19 cellular contexts compared by ENCODE assay signal in the genomic region with DNA sequence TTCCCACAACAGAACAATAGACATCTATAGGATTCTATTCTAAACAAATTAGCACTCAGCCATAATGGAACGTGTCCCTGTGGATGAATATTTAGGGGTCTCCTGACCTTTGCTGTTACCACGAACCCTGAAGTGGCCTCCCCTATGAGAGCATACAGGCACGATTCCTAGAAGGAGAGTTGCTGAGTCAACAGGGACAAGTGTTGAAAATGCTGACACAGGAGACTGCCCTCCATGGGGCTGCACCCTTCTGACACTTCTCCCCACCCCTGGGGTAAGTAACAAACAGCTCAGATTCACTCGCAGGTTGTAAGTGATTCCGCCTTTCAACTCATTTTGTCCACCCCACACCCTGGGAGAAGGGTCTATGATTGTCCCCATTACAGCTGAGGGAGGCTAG. TPM values are rescaled to one million over a fixed set of nuclear protein-coding genes. Genes with fewer than 3 reads are reported as not detected.
DNase-seq lines count a peak whose midpoint lies in the region; ATAC-seq, FAIRE-seq and TF ChIP-seq lines count a peak whose summit lies in the region.
"Had no signal": no experiment of that assay in that cellular context is flagged by ENCODE, and none has a peak within 500 bp of the region (broad histone marks: within the 10 kb centered on the region; RNA-seq: fewer than 3 reads in every experiment).

No MANE protein-coding gene starts in this region.

- H3K9me3 ChIP-seq in A549 = no peaks in the 10 kb centered on the region
- peaks cover 8% of the 10 kb centered on the region; the same call in 1 of the 2 replicates for H3K9me3 ChIP-seq in SJCRH30 (replicated peaks)
- H3K9me3 ChIP-seq: Caco-2 had no signal

- no peak for ATAC-seq in A549
- no peak; the same call in 1 of the 3 replicates for ATAC-seq in GM23338
- no peak for ATAC-seq in HG03135 (IDR thresholded peaks at IDR 0.05; ENCODE audit: unreplicated experiment)
- ATAC-seq: CD8-positive, alpha-beta T cell; HCT116 had no signal

- CTCF ChIA-PET in A549 (lab: Yijun Ruan, JAX) = no interaction called here

- H3K79me2 ChIP-seq in GM23338 (replicated peaks; ENCODE audit: insufficient read depth) = no peaks in the 10 kb centered on the region

- peak overlapping the region; percentile 59 for H2AFZ ChIP-seq in GM23338

- no peak for DNase-seq in A549 (ENCODE audit: low read depth in 1 of 2, low spot score in 1 of 2)
- no peak for DNase-seq in GM23338 (ENCODE audit: low spot score)
- DNase-seq in RPMI8226 = peak; percentile 28
- peak; percentile 6 for DNase-seq in iPS-NIHi7 (ENCODE audit: extremely low spot score)
- no peak for DNase-seq in SJCRH30
- no peak for DNase-seq in NCI-H526 treated with DMSO at 0.1 percent for 48 hours (lab: John Stamatoyannopoulos, UW)
- DNase-seq: Caco-2; CD4-positive, CD25-positive, alpha-beta regulatory T cell; CD8-positive, alpha-beta T cell; DMS153; DND-41; H9 had no signal

- 0 out of 2 replicates have a peak, but pooled peaks cover 2% of the 10 kb centered on the region for H3K9me2 ChIP-seq in GM23338 (ENCODE audit: insufficient read depth)

- peaks cover 1% of the 10 kb centered on the region for H3K27me3 Mint-ChIP-seq in GM23338 (ENCODE audit: insufficient read depth, low read depth, poor library complexity)

- H3K4me3 ChIP-seq in A549 = no peak overlapping the region
- H3K4me3 ChIP-seq in GM23338 = no peak overlapping the region
- no peak overlapping the region for H3K4me3 ChIP-seq in SJCRH30
- H3K4me3 ChIP-seq: BLaER1 had no signal

- no peaks in the 10 kb centered on the region for H3K4me1 Mint-ChIP-seq in GM23338
- H3K4me1 Mint-ChIP-seq: B cell had no signal

- no peak for FAIRE-seq in A549 (lab: Jason Lieb, UNC)
- FAIRE-seq: G401.6, GM12892 had no signal

- H4K20me1 ChIP-seq in GM23338 (replicated peaks; ENCODE audit: insufficient read depth) = no peaks in the 10 kb centered on the region
- H4K20me1 ChIP-seq: BLaER1 had no signal

- POLR2A ChIA-PET in A549 (lab: Yijun Ruan, JAX) = no interaction called here

- H3K9me3 Mint-ChIP-seq in GM23338 = peaks cover 14% of the 10 kb centered on the region

- TF ChIP-seq RAD21 in A549 (conservative IDR thresholded peaks at IDR 0.05 in 1 of 2, IDR thresholded peaks at IDR 0.05 in 1 of 2) = no peak

- H3K27me3 ChIP-seq in GM23338 (ENCODE audit: insufficient read depth) (no peaks in the 10 kb centered on the region), SJCRH30 (no peaks in the 10 kb centered on the region)
- H3K27me3 ChIP-seq: BLaER1 had no signal

- H3K4me3 Mint-ChIP-seq in GM23338 = no peak overlapping the region
- H3K4me3 Mint-ChIP-seq: B cell; CD4-positive, CD25-positive, alpha-beta regulatory T cell; CD8-positive, alpha-beta T cell; H9 had no signal

- no peak for TF ChIP-seq EP300 in A549 (IDR thresholded peaks at IDR 0.05)

- H3K27ac Mint-ChIP-seq in GM23338 = no peak overlapping the region
- H3K27ac Mint-ChIP-seq: B cell; CD4-positive, CD25-positive, alpha-beta regulatory T cell; CD8-positive, alpha-beta T cell had no signal

- H3K27ac ChIP-seq in A549 = no peak overlapping the region
- H3K27ac ChIP-seq in GM23338 (ENCODE audit: low read depth) = no peak overlapping the region
- no peak overlapping the region for H3K27ac ChIP-seq in SJCRH30
- H3K27ac ChIP-seq: BLaER1, C4-2B had no signal

- WGBS in A549 (ENCODE audit: missing lambda C conversion rate) = 77% methylated on average over 5 of the region's 5 CpGs

- TF ChIP-seq CTCF in A549 (IDR thresholded peaks at IDR 0.05) (no peak), GM23338 (conservative IDR thresholded peaks at IDR 0.05; ENCODE audit: low read depth in 2 of 2) (no peak)

- no peak overlapping the region for H3K4me2 ChIP-seq in A549
- H3K4me2 ChIP-seq in GM23338 = no peak overlapping the region
- H3K4me2 ChIP-seq: BLaER1 had no signal

- H3K36me3 Mint-ChIP-seq in GM23338 (ENCODE audit: low read depth) = peaks cover 2% of the 10 kb centered on the region; the same call in 2 of the 3 replicates
- H3K36me3 Mint-ChIP-seq: CD8-positive, alpha-beta T cell had no signal

- H3K36me3 ChIP-seq in GM23338 (ENCODE audit: insufficient read depth) (no peaks in the 10 kb centered on the region), SJCRH30 (no peaks in the 10 kb centered on the region)
- H3K36me3 ChIP-seq: BLaER1 had no signal

- no peak for TF ChIP-seq POLR2A in A549 (IDR thresholded peaks at IDR 0.05; ENCODE audit: low read length)

- H3K4me1 ChIP-seq in A549 = no peaks in the 10 kb centered on the region
- H3K4me1 ChIP-seq in GM23338 (ENCODE audit: insufficient read depth) = no peaks in the 10 kb centered on the region; the same call in 1 of the 2 replicates
- H3K4me1 ChIP-seq in SJCRH30 = no peaks in the 10 kb centered on the region
- H3K4me1 ChIP-seq: Caco-2 had no signal

- H3F3A ChIP-seq in GM23338 (replicated peaks; ENCODE audit: low read depth) = peaks cover under 1% of the 10 kb centered on the region; the same call in 1 of the 2 replicates

TF ChIP-seq in A549, 52 proteins besides CTCF, POLR2A, EP300 and RAD21:
- TF ChIP-seq MAFK (IDR thresholded peaks at IDR 0.05; ENCODE audit: partially characterized antibody) (peak; percentile 64), MAZ (IDR thresholded peaks at IDR 0.05; ENCODE audit: borderline replicate concordance, low read depth, low read length) (no peak)

TF ChIP-seq in GM23338, 12 proteins besides CTCF, POLR2A, EP300 and RAD21:
- TF ChIP-seq POLR2AphosphoS5 (IDR thresholded peaks at IDR 0.05; ENCODE audit: low read depth) (no peak), CREB1 (CRISPR knock-in tag; IDR thresholded peaks at IDR 0.05; ENCODE audit: low read depth) (no peak)
- TF ChIP-seq, protein P1, sequence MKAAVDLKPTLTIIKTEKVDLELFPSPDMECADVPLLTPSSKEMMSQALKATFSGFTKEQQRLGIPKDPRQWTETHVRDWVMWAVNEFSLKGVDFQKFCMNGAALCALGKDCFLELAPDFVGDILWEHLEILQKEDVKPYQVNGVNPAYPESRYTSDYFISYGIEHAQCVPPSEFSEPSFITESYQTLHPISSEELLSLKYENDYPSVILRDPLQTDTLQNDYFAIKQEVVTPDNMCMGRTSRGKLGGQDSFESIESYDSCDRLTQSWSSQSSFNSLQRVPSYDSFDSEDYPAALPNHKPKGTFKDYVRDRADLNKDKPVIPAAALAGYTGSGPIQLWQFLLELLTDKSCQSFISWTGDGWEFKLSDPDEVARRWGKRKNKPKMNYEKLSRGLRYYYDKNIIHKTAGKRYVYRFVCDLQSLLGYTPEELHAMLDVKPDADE (IDR thresholded peaks at IDR 0.05) = no peak

RNA-seq across cellular contexts. Expression of a gene that starts 14.1 kb away (rescaled TPM):
- polyA plus RNA-seq in A549 (2011; rRNA removed) (138 and 185 TPM in 2 replicates), A549 (2017; fragmentation: RNase III; extraction: RNeasy Plus Mini Kit Qiagen cat#74134 plus additional on column Dnase treatment) (91.5 to 108 TPM (median 101 TPM) in 3 replicates), GM23338 (2016; fragmentation: Nextera tagmentation; extraction: Ambion mirVana) (125 and 142 TPM in 2 replicates)
- polyA plus RNA-seq in A549 (2012; cell fraction: cytosol; rRNA removed) = 237 and 255 TPM in 2 replicates
- polyA plus RNA-seq in A549 (2012; cell fraction: nucleus; rRNA removed) = 538 and 609 TPM in 2 replicates
- polyA minus RNA-seq in A549 (2011; rRNA and poly(A)+ RNA removed) = 189 and 205 TPM in 2 replicates
- total RNA-seq in GM23338 (2014; rRNA removed; shearing (Covaris generic)) = 275 and 304 TPM in 2 replicates
- total RNA-seq in SJCRH30 (2014; rRNA removed; shearing (Covaris generic)) = 132 and 171 TPM in 2 replicates

RNA-seq across cellular contexts. Expression of a gene that starts 36.1 kb away (rescaled TPM):
- polyA plus RNA-seq in A549 (2011; rRNA removed) = 5.0 and 5.5 TPM in 2 replicates
- 16.8 and 24.6 TPM in 2 replicates for polyA plus RNA-seq in A549 (2012; cell fraction: cytosol; rRNA removed)
- polyA plus RNA-seq in A549 (2012; cell fraction: nucleus; rRNA removed) = 20.1 and 27.2 TPM in 2 replicates
- polyA plus RNA-seq in A549 (2017; fragmentation: RNase III; extraction: RNeasy Plus Mini Kit Qiagen cat#74134 plus additional on column Dnase treatment) = 12.0 to 13.0 TPM (median 12.6 TPM) in 3 replicates
- 6.4 and 7.2 TPM in 2 replicates for polyA minus RNA-seq in A549 (2011; rRNA and poly(A)+ RNA removed)
- total RNA-seq in GM23338 (2014; rRNA removed; shearing (Covaris generic)) = 33.4 and 36.7 TPM in 2 replicates
- 13.5 and 13.6 TPM in 2 replicates for polyA plus RNA-seq in GM23338 (2016; fragmentation: Nextera tagmentation; extraction: Ambion mirVana)
- total RNA-seq in SJCRH30 (2014; rRNA removed; shearing (Covaris generic)) = 6.6 and 7.3 TPM in 2 replicates
- total RNA-seq: CD4-positive, CD25-positive, alpha-beta regulatory T cell; CD8-positive, alpha-beta T cell had no signal
- polyA plus RNA-seq: CD4-positive, CD25-positive, alpha-beta regulatory T cell had no signal

Comparison
In these comparisons a context has a peak if more than half of its experiments do, and no peak if none do; other contexts are left out.
1. DNase-seq: peak in RPMI8226 (single experiment) and iPS-NIHi7 (single experiment); none in A549 (0 of 2), GM23338 (single experiment), SJCRH30 (0 of 2) and NCI-H526 treated with DMSO at 0.1 percent for 48 hours (single experiment).